5 cellular contexts compared by ENCODE assay signal in the genomic region with DNA sequence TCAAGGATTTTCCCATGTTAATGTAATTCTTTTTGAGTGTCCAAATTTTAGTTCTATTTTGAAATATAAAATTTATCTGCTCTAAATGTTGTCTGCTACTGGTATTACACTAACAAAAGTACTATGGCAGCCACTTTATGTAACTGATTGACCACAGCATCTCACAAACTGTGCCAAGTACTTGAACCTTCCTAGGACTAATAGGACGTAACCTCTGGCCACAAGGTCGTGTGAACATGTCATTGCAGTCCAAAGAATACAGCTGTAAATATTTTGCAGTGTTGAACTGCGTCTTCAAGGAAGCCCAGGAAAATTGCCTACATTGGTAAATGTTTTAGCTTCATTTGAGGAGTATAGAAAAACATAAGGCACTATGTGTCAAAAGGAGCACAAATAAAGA.
TF ChIP-seq lines count a peak whose summit lies in the region.

No MANE protein-coding gene starts in this region.

TF ChIP-seq in SK-N-SH, 30 proteins besides CTCF, POLR2A, EP300 and RAD21 (continues in another document):
- no peak for TF ChIP-seq MEF2A (IDR thresholded peaks at IDR 0.05; ENCODE audit: borderline replicate concordance, low read depth)
- TF ChIP-seq NRF1 (IDR thresholded peaks at IDR 0.05; ENCODE audit: low read depth, low read length), result no peak
- TF ChIP-seq MXI1 (IDR thresholded peaks at IDR 0.05; ENCODE audit: low read depth, low read length), result no peak
- TF ChIP-seq NFIC (IDR thresholded peaks at IDR 0.05; ENCODE audit: borderline replicate concordance), result no peak
- no peak for TF ChIP-seq SMC3 (IDR thresholded peaks at IDR 0.05; ENCODE audit: low read depth, low read length)
- TF ChIP-seq FOXM1 (IDR thresholded peaks at IDR 0.05; ENCODE audit: low read depth), result no peak
- TF ChIP-seq, protein P1, sequence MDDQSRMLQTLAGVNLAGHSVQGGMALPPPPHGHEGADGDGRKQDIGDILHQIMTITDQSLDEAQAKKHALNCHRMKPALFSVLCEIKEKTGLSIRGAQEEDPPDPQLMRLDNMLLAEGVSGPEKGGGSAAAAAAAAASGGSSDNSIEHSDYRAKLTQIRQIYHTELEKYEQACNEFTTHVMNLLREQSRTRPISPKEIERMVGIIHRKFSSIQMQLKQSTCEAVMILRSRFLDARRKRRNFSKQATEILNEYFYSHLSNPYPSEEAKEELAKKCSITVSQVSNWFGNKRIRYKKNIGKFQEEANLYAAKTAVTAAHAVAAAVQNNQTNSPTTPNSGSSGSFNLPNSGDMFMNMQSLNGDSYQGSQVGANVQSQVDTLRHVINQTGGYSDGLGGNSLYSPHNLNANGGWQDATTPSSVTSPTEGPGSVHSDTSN (IDR thresholded peaks at IDR 0.05), result no peak
- TF ChIP-seq POLR2AphosphoS5 (IDR thresholded peaks at IDR 0.05; ENCODE audit: low read depth, low read length), result no peak
- no peak for TF ChIP-seq FOXJ3 (CRISPR knock-in tag; IDR thresholded peaks at IDR 0.05)
- no peak for TF ChIP-seq TEAD4 (IDR thresholded peaks at IDR 0.05; ENCODE audit: borderline replicate concordance, insufficient read depth)
- TF ChIP-seq, protein P2, sequence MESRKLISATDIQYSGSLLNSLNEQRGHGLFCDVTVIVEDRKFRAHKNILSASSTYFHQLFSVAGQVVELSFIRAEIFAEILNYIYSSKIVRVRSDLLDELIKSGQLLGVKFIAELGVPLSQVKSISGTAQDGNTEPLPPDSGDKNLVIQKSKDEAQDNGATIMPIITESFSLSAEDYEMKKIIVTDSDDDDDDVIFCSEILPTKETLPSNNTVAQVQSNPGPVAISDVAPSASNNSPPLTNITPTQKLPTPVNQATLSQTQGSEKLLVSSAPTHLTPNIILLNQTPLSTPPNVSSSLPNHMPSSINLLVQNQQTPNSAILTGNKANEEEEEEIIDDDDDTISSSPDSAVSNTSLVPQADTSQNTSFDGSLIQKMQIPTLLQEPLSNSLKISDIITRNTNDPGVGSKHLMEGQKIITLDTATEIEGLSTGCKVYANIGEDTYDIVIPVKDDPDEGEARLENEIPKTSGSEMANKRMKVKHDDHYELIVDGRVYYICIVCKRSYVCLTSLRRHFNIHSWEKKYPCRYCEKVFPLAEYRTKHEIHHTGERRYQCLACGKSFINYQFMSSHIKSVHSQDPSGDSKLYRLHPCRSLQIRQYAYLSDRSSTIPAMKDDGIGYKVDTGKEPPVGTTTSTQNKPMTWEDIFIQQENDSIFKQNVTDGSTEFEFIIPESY (IDR thresholded peaks at IDR 0.05; ENCODE audit: borderline replicate concordance, low read depth), result no peak

TF ChIP-seq in SK-N-SH treated with all-trans-retinoic acid at 6 μM for 48 hours, 23 proteins besides CTCF, POLR2A, EP300 and RAD21 (continues in another document):
- TF ChIP-seq ZFP3 (CRISPR knock-in tag; IDR thresholded peaks at IDR 0.05) (no peak), ZNF565 (CRISPR knock-in tag; conservative IDR thresholded peaks at IDR 0.05; ENCODE audit: low read depth) (no peak)
- TF ChIP-seq, protein P3, sequence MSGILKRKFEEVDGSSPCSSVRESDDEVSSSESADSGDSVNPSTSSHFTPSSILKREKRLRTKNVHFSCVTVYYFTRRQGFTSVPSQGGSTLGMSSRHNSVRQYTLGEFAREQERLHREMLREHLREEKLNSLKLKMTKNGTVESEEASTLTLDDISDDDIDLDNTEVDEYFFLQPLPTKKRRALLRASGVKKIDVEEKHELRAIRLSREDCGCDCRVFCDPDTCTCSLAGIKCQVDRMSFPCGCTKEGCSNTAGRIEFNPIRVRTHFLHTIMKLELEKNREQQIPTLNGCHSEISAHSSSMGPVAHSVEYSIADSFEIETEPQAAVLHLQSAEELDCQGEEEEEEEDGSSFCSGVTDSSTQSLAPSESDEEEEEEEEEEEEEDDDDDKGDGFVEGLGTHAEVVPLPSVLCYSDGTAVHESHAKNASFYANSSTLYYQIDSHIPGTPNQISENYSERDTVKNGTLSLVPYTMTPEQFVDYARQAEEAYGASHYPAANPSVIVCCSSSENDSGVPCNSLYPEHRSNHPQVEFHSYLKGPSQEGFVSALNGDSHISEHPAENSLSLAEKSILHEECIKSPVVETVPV (CRISPR knock-in tag; IDR thresholded peaks at IDR 0.05), result no peak
- TF ChIP-seq, protein P4, sequence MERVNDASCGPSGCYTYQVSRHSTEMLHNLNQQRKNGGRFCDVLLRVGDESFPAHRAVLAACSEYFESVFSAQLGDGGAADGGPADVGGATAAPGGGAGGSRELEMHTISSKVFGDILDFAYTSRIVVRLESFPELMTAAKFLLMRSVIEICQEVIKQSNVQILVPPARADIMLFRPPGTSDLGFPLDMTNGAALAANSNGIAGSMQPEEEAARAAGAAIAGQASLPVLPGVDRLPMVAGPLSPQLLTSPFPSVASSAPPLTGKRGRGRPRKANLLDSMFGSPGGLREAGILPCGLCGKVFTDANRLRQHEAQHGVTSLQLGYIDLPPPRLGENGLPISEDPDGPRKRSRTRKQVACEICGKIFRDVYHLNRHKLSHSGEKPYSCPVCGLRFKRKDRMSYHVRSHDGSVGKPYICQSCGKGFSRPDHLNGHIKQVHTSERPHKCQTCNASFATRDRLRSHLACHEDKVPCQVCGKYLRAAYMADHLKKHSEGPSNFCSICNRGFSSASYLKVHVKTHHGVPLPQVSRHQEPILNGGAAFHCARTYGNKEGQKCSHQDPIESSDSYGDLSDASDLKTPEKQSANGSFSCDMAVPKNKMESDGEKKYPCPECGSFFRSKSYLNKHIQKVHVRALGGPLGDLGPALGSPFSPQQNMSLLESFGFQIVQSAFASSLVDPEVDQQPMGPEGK (CRISPR knock-in tag; IDR thresholded peaks at IDR 0.05; ENCODE audit: borderline replicate concordance), result no peak

TF ChIP-seq in IMR-90, 13 proteins besides CTCF, POLR2A, EP300 and RAD21:
- TF ChIP-seq MAZ (IDR thresholded peaks at IDR 0.05; ENCODE audit: borderline replicate concordance, low read depth, low read length) (no peak), CEBPB (IDR thresholded peaks at IDR 0.05; ENCODE audit: low read depth, low read length) (no peak)

TF ChIP-seq in H1, 55 proteins besides CTCF, POLR2A, EP300 and RAD21:
- no peak for TF ChIP-seq TAF1 (IDR thresholded peaks at IDR 0.05; ENCODE audit: low read depth, low read length)
- TF ChIP-seq BCL11A (IDR thresholded peaks at IDR 0.05; ENCODE audit: low read depth in 2 of 2, low read length in 2 of 2), result no peak
- TF ChIP-seq SP2 (IDR thresholded peaks at IDR 0.05; ENCODE audit: low read length), result no peak
- TF ChIP-seq POLR2AphosphoS5 (IDR thresholded peaks at IDR 0.05; ENCODE audit: low read depth, low read length), result no peak
- no peak for TF ChIP-seq KDM1A (IDR thresholded peaks at IDR 0.05; ENCODE audit: borderline replicate concordance, low read length)
- no peak for TF ChIP-seq KDM5A (IDR thresholded peaks at IDR 0.05; ENCODE audit: low read length)
TF ChIP-seq in H1: peak in this region for 0.

TF ChIP-seq in HEK293T, 16 proteins besides CTCF, POLR2A, EP300 and RAD21:
- TF ChIP-seq LEF1 (IDR thresholded peaks at IDR 0.05; ENCODE audit: borderline replicate concordance) (no peak), SP1 (IDR thresholded peaks at IDR 0.05) (no peak), CTBP1 (IDR thresholded peaks at IDR 0.05; ENCODE audit: borderline replicate concordance) (no peak), FOXK2 (IDR thresholded peaks at IDR 0.05) (no peak), NFRKB (IDR thresholded peaks at IDR 0.05) (no peak), FOXA1 (IDR thresholded peaks at IDR 0.05) (no peak), ARNT (IDR thresholded peaks at IDR 0.05) (no peak), TARDBP (IDR thresholded peaks at IDR 0.05) (no peak), L3MBTL2 (conservative IDR thresholded peaks at IDR 0.05) (no peak), SUZ12 (IDR thresholded peaks at IDR 0.05) (no peak), BHLHE40 (IDR thresholded peaks at IDR 0.05; ENCODE audit: borderline replicate concordance) (no peak), HDGF (IDR thresholded peaks at IDR 0.05; ENCODE audit: borderline replicate concordance) (no peak), ELF4 (IDR thresholded peaks at IDR 0.05) (no peak), FOXM1 (IDR thresholded peaks at IDR 0.05; ENCODE audit: borderline replicate concordance) (no peak), ZNF384 (IDR thresholded peaks at IDR 0.05) (no peak)
- TF ChIP-seq, protein P5, sequence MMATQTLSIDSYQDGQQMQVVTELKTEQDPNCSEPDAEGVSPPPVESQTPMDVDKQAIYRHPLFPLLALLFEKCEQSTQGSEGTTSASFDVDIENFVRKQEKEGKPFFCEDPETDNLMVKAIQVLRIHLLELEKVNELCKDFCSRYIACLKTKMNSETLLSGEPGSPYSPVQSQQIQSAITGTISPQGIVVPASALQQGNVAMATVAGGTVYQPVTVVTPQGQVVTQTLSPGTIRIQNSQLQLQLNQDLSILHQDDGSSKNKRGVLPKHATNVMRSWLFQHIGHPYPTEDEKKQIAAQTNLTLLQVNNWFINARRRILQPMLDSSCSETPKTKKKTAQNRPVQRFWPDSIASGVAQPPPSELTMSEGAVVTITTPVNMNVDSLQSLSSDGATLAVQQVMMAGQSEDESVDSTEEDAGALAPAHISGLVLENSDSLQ (IDR thresholded peaks at IDR 0.05), result no peak
